27 cellular contexts compared by ENCODE assay signal in the genomic region with DNA sequence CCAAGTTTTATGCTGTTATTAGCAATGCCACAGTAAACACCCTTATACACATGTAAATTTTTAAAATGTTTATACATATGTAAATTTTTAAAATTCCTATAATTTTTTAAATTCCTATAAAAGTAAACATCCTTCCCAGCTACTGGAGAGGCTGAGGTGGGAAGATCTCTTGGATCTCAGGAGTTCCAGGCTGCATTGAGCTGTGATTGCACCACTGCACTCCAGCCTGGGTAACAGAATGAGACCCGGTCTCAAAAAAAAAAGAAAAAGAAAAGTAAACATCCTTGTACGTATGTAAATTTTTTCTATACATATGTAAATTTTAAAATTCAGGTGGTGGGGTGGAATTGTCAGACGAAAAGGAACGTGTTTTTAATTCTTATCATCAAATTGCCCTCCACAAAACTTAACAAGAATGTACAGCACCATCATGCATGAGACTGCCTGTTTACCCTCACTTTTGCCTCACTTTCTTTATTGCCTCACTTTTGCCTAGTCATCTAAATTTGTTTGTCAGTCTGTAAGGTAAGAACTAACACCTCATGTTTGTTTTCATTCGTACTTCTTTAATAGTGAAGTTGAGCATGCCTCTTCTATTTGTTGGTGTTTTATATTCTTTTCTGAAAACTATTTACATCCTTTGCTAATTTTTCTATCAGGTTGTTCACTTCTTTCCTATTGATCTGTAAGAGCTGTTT. TPM values are rescaled to one million over a fixed set of nuclear protein-coding genes. Genes with fewer than 3 reads are reported as not detected.
A peak's percentile ranks its signal among the peaks of the same experiment; 100 is the strongest.
DNase-seq lines count a peak whose midpoint lies in the region; ATAC-seq, FAIRE-seq and TF ChIP-seq lines count a peak whose summit lies in the region.
"Had no signal": no experiment of that assay in that cellular context is flagged by ENCODE, and none has a peak within 500 bp of the region (broad histone marks: within the 10 kb centered on the region; RNA-seq: fewer than 3 reads in every experiment).

No MANE protein-coding gene starts in this region.

- H3K4me1 ChIP-seq in HUES6 (ENCODE audit: control insufficient read depth, insufficient read depth, low read length), result peaks cover 24% of the 10 kb centered on the region
- no peaks in the 10 kb centered on the region for H3K4me1 ChIP-seq in K562 (replicated peaks in 1 of 2; ENCODE audit: control insufficient read depth in 2 of 2, insufficient read depth in 2 of 2, low read length in 2 of 2)
- peaks cover 7% of the 10 kb centered on the region for H3K4me1 ChIP-seq in iPS-20b (ENCODE audit: insufficient read depth, low read length)
- no peaks in the 10 kb centered on the region for H3K4me1 ChIP-seq in right cardiac atrium (ENCODE audit: control insufficient read depth, insufficient read depth, low read length)
- H3K4me1 ChIP-seq: BE2C, SJCRH30 had no signal

- in situ Hi-C loops in K562 (cut with MboI), result no loop called here

- H3K4me3 Mint-ChIP-seq in activated CD8-positive, alpha-beta memory T cell treated with anti-CD3 and anti-CD28 coated beads, Interleukin-2, amount 10 ng/mL, durations not matched to agents 7 days and 5 days, result no peak overlapping the region

- ATAC-seq in activated CD8-positive, alpha-beta memory T cell treated with anti-CD3 and anti-CD28 coated beads, Interleukin-2, amount 10 ng/mL, durations not matched to agents 7 days and 5 days, result no peak
- no peak for ATAC-seq in K562
- ATAC-seq in right cardiac atrium, result no peak
- no peak for ATAC-seq in HG03095 (IDR thresholded peaks at IDR 0.05; ENCODE audit: unreplicated experiment)
- ATAC-seq in HG03175 (IDR thresholded peaks at IDR 0.05; ENCODE audit: unreplicated experiment), result no peak
- ATAC-seq: SK-N-SH treated with all-trans-retinoic acid at 6 μM for 48 hours had no signal

- TF ChIP-seq POLR2A in K562 (conservative IDR thresholded peaks at IDR 0.05), result no peak

- WGBS in K562 (ENCODE audit: insufficient coverage, low coverage, missing lambda C conversion rate), result 0% methylated on average over 5 of the region's 5 CpGs
- 20% methylated on average over 5 of the region's 5 CpGs for WGBS in right cardiac atrium

- H3K27me3 Mint-ChIP-seq in activated CD8-positive, alpha-beta memory T cell treated with anti-CD3 and anti-CD28 coated beads, Interleukin-2, amount 10 ng/mL, durations not matched to agents 7 days and 5 days, result peaks cover 10% of the 10 kb centered on the region

- intact Hi-C loops in K562 (cut with micrococcal nuclease) (no loop called here), right cardiac atrium (cut with DNase I) (no loop called here)

- H2AFZ ChIP-seq in K562 (ENCODE audit: low read depth, low read length), result no peak overlapping the region

- no peak overlapping the region for H3K4me2 ChIP-seq in K562 (ENCODE audit: insufficient read depth, low read length)

- no peak for TF ChIP-seq RAD21 in K562 (CRISPR knock-in tag; conservative IDR thresholded peaks at IDR 0.05 in 1 of 2, IDR thresholded peaks at IDR 0.05 in 1 of 2)

- H3K9ac ChIP-seq in HUES6 (ENCODE audit: low read length) (peak overlapping the region; percentile 49), K562 (ENCODE audit: insufficient read depth in 1 of 2, low read depth in 2 of 2, low read length in 2 of 2) (no peak overlapping the region), iPS-20b (ENCODE audit: low read depth, low read length) (peak overlapping the region; percentile 65; the same call in 1 of the 2 replicates)

- H3K79me2 ChIP-seq in K562 (ENCODE audit: control insufficient read depth, insufficient read depth, low read length), result no peaks in the 10 kb centered on the region

- H3K9me1 ChIP-seq in K562 (ENCODE audit: control insufficient read depth, insufficient read depth, low read length), result no peaks in the 10 kb centered on the region

- DNase-seq in activated CD8-positive, alpha-beta memory T cell treated with anti-CD3 and anti-CD28 coated beads, Interleukin-2, amount 10 ng/mL, durations not matched to agents 7 days and 5 days, result no peak
- no peak for DNase-seq in activated CD8-positive, alpha-beta memory T cell treated with anti-CD3 and anti-CD28 coated beads for 24 hours
- DNase-seq in K562 (ENCODE audit: extremely low read depth in 1 of 4, low spot score in 3 of 4) (no peak), right cardiac atrium (no peak)
- DNase-seq: ACHN, BE2C, Calu3, DMS79 treated with DMSO at 0.1 percent for 48 hours, KG1, MG63, NCI-H1048, NCI-H1417 treated with DMSO at 0.1 percent for 48 hours, NCI-H1694 treated with DMSO at 0.1 percent for 48 hours, NCI-H2081, NCI-H2171, NCI-H345, NCI-H524, NCI-H774, SJCRH30 had no signal

- FAIRE-seq in K562 (lab: Jason Lieb, UNC), result no peak
- FAIRE-seq: H54, RCC 7860 had no signal

- CTCF ChIA-PET in activated CD8-positive, alpha-beta memory T cell treated with anti-CD3 and anti-CD28 coated beads, Interleukin-2, amount 10 ng/mL, durations not matched to agents 7 days and 5 days (lab: Charles Lee), result no interaction called here
- CTCF ChIA-PET in K562 (lab: Yijun Ruan, JAX; ENCODE audit: low intra/inter-chr PET ratio), result no interaction called here

- POLR2A ChIA-PET in K562 (lab: Yijun Ruan, JAX), result no interaction called here

- H3K9me3 Mint-ChIP-seq in activated CD8-positive, alpha-beta memory T cell treated with anti-CD3 and anti-CD28 coated beads, Interleukin-2, amount 10 ng/mL, durations not matched to agents 7 days and 5 days (ENCODE audit: low read depth), result no peaks in the 10 kb centered on the region

- peaks cover 11% of the 10 kb centered on the region; the same call in 1 of the 2 replicates for H3K9me3 ChIP-seq in HUES6 (ENCODE audit: control insufficient read depth, insufficient read depth, low read depth, low read length)
- H3K9me3 ChIP-seq in K562 (replicated peaks; ENCODE audit: control insufficient read depth, insufficient read depth, low read depth, low read length), result no peaks in the 10 kb centered on the region
- H3K9me3 ChIP-seq in iPS-20b (ENCODE audit: insufficient read depth, low read depth, low read length), result no peaks in the 10 kb centered on the region
- H3K9me3 ChIP-seq in right cardiac atrium (ENCODE audit: control insufficient read depth, low read length), result no peaks in the 10 kb centered on the region
- H3K9me3 ChIP-seq: BE2C, MG63, SJCRH30 had no signal

- no peak for TF ChIP-seq EP300 in K562 (IDR thresholded peaks at IDR 0.05; ENCODE audit: low read length)

- no peak for TF ChIP-seq CTCF in K562 (IDR thresholded peaks at IDR 0.05 in 2 of 3, conservative IDR thresholded peaks at IDR 0.05 in 1 of 3; ENCODE audit: insufficient read depth in 2 of 3, low read depth in 1 of 3, low read length in 3 of 3)

- no TSS peak for BruUV-seq in K562 (replicated peaks; lab: Mats Ljungman, UMichigan)

- H3K36me3 ChIP-seq in HUES6 (ENCODE audit: control insufficient read depth, insufficient read depth, low read length) (peaks cover 31% of the 10 kb centered on the region), K562 (ENCODE audit: control insufficient read depth, insufficient read depth, low read length) (no peaks in the 10 kb centered on the region), iPS-20b (ENCODE audit: insufficient read depth, low read depth, low read length) (peaks cover 36% of the 10 kb centered on the region)
- H3K36me3 ChIP-seq: BE2C, MG63, SJCRH30 had no signal

- H3K27ac Mint-ChIP-seq in activated CD8-positive, alpha-beta memory T cell treated with anti-CD3 and anti-CD28 coated beads, Interleukin-2, amount 10 ng/mL, durations not matched to agents 7 days and 5 days, result peak overlapping the region; percentile 32

- H3K36me3 Mint-ChIP-seq in activated CD8-positive, alpha-beta memory T cell treated with anti-CD3 and anti-CD28 coated beads, Interleukin-2, amount 10 ng/mL, durations not matched to agents 7 days and 5 days, result no peaks in the 10 kb centered on the region

- H4K20me1 ChIP-seq in K562 (replicated peaks; ENCODE audit: control insufficient read depth, insufficient read depth, low read length), result no peaks in the 10 kb centered on the region

- H3K27ac ChIP-seq in HUES6 (ENCODE audit: low read depth, low read length) (peak overlapping the region; percentile 68), K562 (ENCODE audit: extremely low read depth, low read depth, low read length) (no peak overlapping the region), iPS-20b (ENCODE audit: low read length) (no peak overlapping the region), right cardiac atrium (ENCODE audit: low read length) (no peak overlapping the region)
- H3K27ac ChIP-seq: 22Rv1, SJCRH30 had no signal

- H3K27me3 ChIP-seq in HUES6 (ENCODE audit: control insufficient read depth, insufficient read depth, low read length), result no peaks in the 10 kb centered on the region
- peaks cover 0 to 21% of the 10 kb centered on the region in 2 experiments; a peak in 3 of 5 replicates for H3K27me3 ChIP-seq in K562 (ENCODE audit: control insufficient read depth in 2 of 2, insufficient read depth in 2 of 2, low read length in 2 of 2)
- no peaks in the 10 kb centered on the region for H3K27me3 ChIP-seq in iPS-20b (ENCODE audit: insufficient read depth, low read length)
- no peaks in the 10 kb centered on the region for H3K27me3 ChIP-seq in right cardiac atrium (ENCODE audit: control insufficient read depth, insufficient read depth)
- H3K27me3 ChIP-seq: BE2C, MG63, SJCRH30 had no signal

- H3K4me1 Mint-ChIP-seq in activated CD8-positive, alpha-beta memory T cell treated with anti-CD3 and anti-CD28 coated beads, Interleukin-2, amount 10 ng/mL, durations not matched to agents 7 days and 5 days, result peaks cover 6% of the 10 kb centered on the region

- H3K4me3 ChIP-seq in HUES6 (ENCODE audit: low read depth, low read length) (peak overlapping the region; percentile 35), K562 (no peak overlapping the region), iPS-20b (ENCODE audit: low read length) (peak overlapping the region; percentile 37), right cardiac atrium (ENCODE audit: low read length) (no peak overlapping the region)
- H3K4me3 ChIP-seq: MG63, SJCRH30 had no signal

RNA-seq across cellular contexts. Expression of a gene that starts 8.0 kb away (rescaled TPM):
- total RNA-seq in activated CD8-positive, alpha-beta memory T cell treated with anti-CD3 and anti-CD28 coated beads, Interleukin-2, amount 10 ng/mL, durations not matched to agents 7 days and 5 days, result under 1 TPM; 0.19 to 0.47 TPM
- total RNA-seq in K562 (2011; cell fraction: chromatin; rRNA removed; ENCODE audit: low replicate concordance), result not detected in 2 replicates
- not detected in 2 replicates for total RNA-seq in K562 (2011; cell fraction: nucleolus; rRNA removed)
- not detected in 2 replicates for total RNA-seq in K562 (2011; cell fraction: nucleoplasm; rRNA removed)
- total RNA-seq in K562 (2014; rRNA removed), result not detected in 2 replicates
- total RNA-seq in K562 (2014; rRNA removed; fragmentation: Illumina TruSeq; extraction: Trizol), result not detected in 2 replicates
- total RNA-seq in K562 (2015; rRNA removed; fragmentation: Illumina TruSeq; extraction: Trizol), result not detected in 2 replicates
- total RNA-seq in K562 (2021), result 0.13 TPM in 2 replicates
- not detected in 2 replicates for polyA plus RNA-seq in K562 (2011; rRNA removed)
- not detected in 2 replicates for polyA plus RNA-seq in K562 (2011; cell fraction: cytosol; rRNA removed)
- polyA plus RNA-seq in K562 (2011; cell fraction: nucleus; rRNA removed), result not detected in 2 replicates
- polyA plus RNA-seq in K562 (2012), result 0.04 TPM in 1 of 2 replicates, not detected in the other
- not detected in 2 replicates for polyA plus RNA-seq in K562 (2014; fragmentation: Illumina TruSeq; extraction: Trizol)
- polyA plus RNA-seq in K562 (2014; fragmentation: Nextera tagmentation; extraction: Ambion mirVana), result under 1 TPM in 1 of 2 experiments, not detected in 1; 0.03 TPM
- not detected in 2 replicates for polyA plus RNA-seq in K562 (2014; rRNA removed)
- polyA minus RNA-seq in K562 (2011; rRNA and poly(A)+ RNA removed), result not detected in 2 replicates
- polyA minus RNA-seq in K562 (2011; cell fraction: cytosol; rRNA and poly(A)+ RNA removed), result not detected in 2 replicates
- polyA minus RNA-seq in K562 (2011; cell fraction: nucleus; rRNA and poly(A)+ RNA removed), result not detected in 2 replicates
- total RNA-seq in right cardiac atrium, result not detected
- not detected for polyA plus RNA-seq in right cardiac atrium
- total RNA-seq: Calu3 had no signal

RNA-seq across cellular contexts. Expression of a gene that starts 14.4 kb away (rescaled TPM):
- total RNA-seq in activated CD8-positive, alpha-beta memory T cell treated with anti-CD3 and anti-CD28 coated beads, Interleukin-2, amount 10 ng/mL, durations not matched to agents 7 days and 5 days, result under 1 TPM in 1 of 2 experiments, not detected in 1; 0.16 TPM
- 0.32 and 0.81 TPM in 2 replicates for total RNA-seq in K562 (2011; cell fraction: chromatin; rRNA removed; ENCODE audit: low replicate concordance)
- total RNA-seq in K562 (2011; cell fraction: nucleolus; rRNA removed), result 0.13 and 0.17 TPM in 2 replicates
- 0.22 TPM in 1 of 2 replicates, not detected in the other for total RNA-seq in K562 (2011; cell fraction: nucleoplasm; rRNA removed)
- total RNA-seq in K562 (2014; rRNA removed) (0.32 and 0.33 TPM in 2 replicates), K562 (2014; rRNA removed; fragmentation: Illumina TruSeq; extraction: Trizol) (0.32 and 0.62 TPM in 2 replicates), K562 (2015; rRNA removed; fragmentation: Illumina TruSeq; extraction: Trizol) (0.34 and 0.51 TPM in 2 replicates), K562 (2021) (0.29 and 0.31 TPM in 2 replicates), right cardiac atrium (under 1 TPM in 2 of 4 donors, not detected in 2; 0.09 to 0.25 TPM)
- polyA plus RNA-seq in K562 (2011; rRNA removed) (0.24 and 1.1 TPM in 2 replicates), K562 (2014; fragmentation: Illumina TruSeq; extraction: Trizol) (0.35 and 0.52 TPM in 2 replicates), K562 (2014; fragmentation: Nextera tagmentation; extraction: Ambion mirVana) (under 1 TPM; 0.27 to 0.45 TPM), K562 (2014; rRNA removed) (0.27 and 0.35 TPM in 2 replicates), right cardiac atrium (not detected)
- polyA plus RNA-seq in K562 (2011; cell fraction: cytosol; rRNA removed), result 0.12 and 0.19 TPM in 2 replicates
- polyA plus RNA-seq in K562 (2011; cell fraction: nucleus; rRNA removed), result 0.07 and 0.15 TPM in 2 replicates
- polyA plus RNA-seq in K562 (2012), result 0.21 and 0.66 TPM in 2 replicates
- polyA minus RNA-seq in K562 (2011; rRNA and poly(A)+ RNA removed), result 0.63 and 1.8 TPM in 2 replicates
- 0.57 TPM in 1 of 2 replicates, not detected in the other for polyA minus RNA-seq in K562 (2011; cell fraction: cytosol; rRNA and poly(A)+ RNA removed)
- 0.11 and 0.40 TPM in 2 replicates for polyA minus RNA-seq in K562 (2011; cell fraction: nucleus; rRNA and poly(A)+ RNA removed)
- total RNA-seq: Calu3 had no signal

Comparison
In these comparisons a context has a peak if more than half of its experiments do, and no peak if none do; other contexts are left out.
1. H3K4me3 ChIP-seq: peak in HUES6 (single experiment) and iPS-20b (single experiment); none in K562 (single experiment) and right cardiac atrium (single experiment).
2. H3K9ac ChIP-seq: peak in HUES6 (single experiment) and iPS-20b (single experiment); none in K562 (0 of 2).